1 cellular context compared by ENCODE assay signal in genomic region chr5:69369369-69370121, GRCh38.
TF ChIP-seq lines count a peak whose summit lies in the region.

Gene AK6, minus strand, starts transcription at chr5:69369520. Its CDS starts 30 bp downstream, at chr5:69369490.
Gene RAD17, plus strand, starts transcription at chr5:69369818. Its CDS starts 2,391 bp downstream, at chr5:69372209.
Gene TAF9, minus strand, starts transcription at chr5:69369520. Its CDS starts 3,783 bp downstream, at chr5:69365737.

TF ChIP-seq in HEK293, 187 proteins besides CTCF, POLR2A, EP300 and RAD21 (continued from another document and continues in another):
- TF ChIP-seq PATZ1 (tag by site-specific recombination; IDR thresholded peaks at IDR 0.05) (peak; percentile 95), ZBTB8A (tag by site-specific recombination; IDR thresholded peaks at IDR 0.05) (peak; percentile 96), GLIS1 (tag by site-specific recombination; IDR thresholded peaks at IDR 0.05) (peak; percentile 70), OSR2 (tag by site-specific recombination; IDR thresholded peaks at IDR 0.05) (peak; percentile 63), ZNF692 (tag by site-specific recombination; IDR thresholded peaks at IDR 0.05) (peak; percentile 88), ZNF544 (tag by site-specific recombination; IDR thresholded peaks at IDR 0.05) (no peak), IKZF3 (tag by site-specific recombination; IDR thresholded peaks at IDR 0.05) (no peak), KLF1 (tag by site-specific recombination; IDR thresholded peaks at IDR 0.05) (peak; percentile 92), ZNF2 (tag by site-specific recombination; IDR thresholded peaks at IDR 0.05) (peak; percentile 77), ZIC2 (tag by site-specific recombination; IDR thresholded peaks at IDR 0.05) (peak; percentile 89), ZNF335 (tag by site-specific recombination; conservative IDR thresholded peaks at IDR 0.05) (peak; percentile 100), ZNF660 (tag by site-specific recombination; IDR thresholded peaks at IDR 0.05) (peak; percentile 21; the same call in 1 of the 2 replicates), ZFHX2 (tag by site-specific recombination; conservative IDR thresholded peaks at IDR 0.05) (peak; percentile 64), ZXDB (tag by site-specific recombination; IDR thresholded peaks at IDR 0.05) (peak; percentile 94), RBAK (tag by site-specific recombination; IDR thresholded peaks at IDR 0.05) (no peak), ZBTB17 (tag by site-specific recombination; IDR thresholded peaks at IDR 0.05) (peak; percentile 85), ZNF76 (tag by site-specific recombination; IDR thresholded peaks at IDR 0.05; ENCODE audit: borderline replicate concordance, low read depth) (peak; percentile 86; the same call in 1 of the 2 replicates), ZNF610 (tag by site-specific recombination; IDR thresholded peaks at IDR 0.05; ENCODE audit: borderline replicate concordance) (peak; percentile 68; the same call in 1 of the 2 replicates), KLF17 (tag by site-specific recombination; IDR thresholded peaks at IDR 0.05) (peak; percentile 97), SCRT1 (tag by site-specific recombination; IDR thresholded peaks at IDR 0.05; ENCODE audit: borderline replicate concordance) (peak; percentile 41; the same call in 1 of the 2 replicates), SP7 (tag by site-specific recombination; IDR thresholded peaks at IDR 0.05) (peak; percentile 89), ZNF701 (tag by site-specific recombination; IDR thresholded peaks at IDR 0.05) (no peak), ZNF280D (tag by site-specific recombination; IDR thresholded peaks at IDR 0.05) (no peak), MYNN (tag by site-specific recombination; IDR thresholded peaks at IDR 0.05; ENCODE audit: borderline replicate concordance) (no peak), ZSCAN30 (tag by site-specific recombination; IDR thresholded peaks at IDR 0.05) (peak; percentile 52; the same call in 1 of the 2 replicates), ZNF24 (tag by site-specific recombination; IDR thresholded peaks at IDR 0.05) (peak; percentile 85), KLF16 (tag by site-specific recombination; IDR thresholded peaks at IDR 0.05) (peak; percentile 73; the same call in 1 of the 2 replicates), ZNF843 (tag by site-specific recombination; IDR thresholded peaks at IDR 0.05) (peak; percentile 74), ZNF146 (tag by site-specific recombination; IDR thresholded peaks at IDR 0.05) (no peak), ZNF658 (tag by site-specific recombination; IDR thresholded peaks at IDR 0.05) (no peak), ZBTB49 (tag by site-specific recombination; IDR thresholded peaks at IDR 0.05; ENCODE audit: low read depth) (no peak), ZNF768 (tag by site-specific recombination; IDR thresholded peaks at IDR 0.05) (no peak), ZNF223 (tag by site-specific recombination; IDR thresholded peaks at IDR 0.05) (no peak), ZNF138 (tag by site-specific recombination; IDR thresholded peaks at IDR 0.05; ENCODE audit: borderline replicate concordance) (no peak), ZNF140 (tag by site-specific recombination; IDR thresholded peaks at IDR 0.05) (no peak), ZBTB48 (tag by site-specific recombination; IDR thresholded peaks at IDR 0.05) (peak; percentile 73; the same call in 1 of the 2 replicates), TRIM28 (IDR thresholded peaks at IDR 0.05; ENCODE audit: borderline replicate concordance, low read length) (no peak), MEIS1 (CRISPR knock-in tag; IDR thresholded peaks at IDR 0.05; ENCODE audit: borderline replicate concordance) (no peak), KLF7 (tag by site-specific recombination; IDR thresholded peaks at IDR 0.05; ENCODE audit: borderline replicate concordance) (peak; percentile 99), ZNF555 (tag by site-specific recombination; conservative IDR thresholded peaks at IDR 0.05) (no peak), ZFP69B (tag by site-specific recombination; IDR thresholded peaks at IDR 0.05) (peak; percentile 84), BCL11A (tag by site-specific recombination; IDR thresholded peaks at IDR 0.05; ENCODE audit: low read depth) (0 out of 2 replicates have a peak, but pooled peaks have one; percentile 34), ZNF558 (tag by site-specific recombination; IDR thresholded peaks at IDR 0.05) (no peak), ZNF449 (tag by site-specific recombination; IDR thresholded peaks at IDR 0.05) (peak; percentile 74), FEZF1 (tag by site-specific recombination; IDR thresholded peaks at IDR 0.05) (peak; percentile 36), ZNF629 (tag by site-specific recombination; IDR thresholded peaks at IDR 0.05) (peak; percentile 71)
- TF ChIP-seq, protein P1, sequence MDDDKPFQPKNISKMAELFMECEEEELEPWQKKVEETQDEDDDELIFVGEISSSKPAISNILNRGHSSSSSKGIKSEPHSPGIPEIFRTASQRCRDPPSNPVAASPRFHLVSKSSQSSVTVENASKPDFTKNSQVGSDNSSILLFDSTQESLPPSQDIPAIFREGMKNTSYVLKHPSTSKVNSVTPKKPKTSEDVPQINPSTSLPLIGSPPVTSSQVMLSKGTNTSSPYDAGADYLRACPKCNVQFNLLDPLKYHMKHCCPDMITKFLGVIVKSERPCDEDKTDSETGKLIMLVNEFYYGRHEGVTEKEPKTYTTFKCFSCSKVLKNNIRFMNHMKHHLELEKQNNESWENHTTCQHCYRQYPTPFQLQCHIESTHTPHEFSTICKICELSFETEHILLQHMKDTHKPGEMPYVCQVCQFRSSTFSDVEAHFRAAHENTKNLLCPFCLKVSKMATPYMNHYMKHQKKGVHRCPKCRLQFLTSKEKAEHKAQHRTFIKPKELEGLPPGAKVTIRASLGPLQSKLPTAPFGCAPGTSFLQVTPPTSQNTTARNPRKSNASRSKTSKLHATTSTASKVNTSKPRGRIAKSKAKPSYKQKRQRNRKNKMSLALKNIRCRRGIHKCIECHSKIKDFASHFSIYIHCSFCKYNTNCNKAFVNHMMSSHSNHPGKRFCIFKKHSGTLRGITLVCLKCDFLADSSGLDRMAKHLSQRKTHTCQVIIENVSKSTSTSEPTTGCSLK (tag by site-specific recombination; IDR thresholded peaks at IDR 0.05) = no peak
- TF ChIP-seq, protein P2, sequence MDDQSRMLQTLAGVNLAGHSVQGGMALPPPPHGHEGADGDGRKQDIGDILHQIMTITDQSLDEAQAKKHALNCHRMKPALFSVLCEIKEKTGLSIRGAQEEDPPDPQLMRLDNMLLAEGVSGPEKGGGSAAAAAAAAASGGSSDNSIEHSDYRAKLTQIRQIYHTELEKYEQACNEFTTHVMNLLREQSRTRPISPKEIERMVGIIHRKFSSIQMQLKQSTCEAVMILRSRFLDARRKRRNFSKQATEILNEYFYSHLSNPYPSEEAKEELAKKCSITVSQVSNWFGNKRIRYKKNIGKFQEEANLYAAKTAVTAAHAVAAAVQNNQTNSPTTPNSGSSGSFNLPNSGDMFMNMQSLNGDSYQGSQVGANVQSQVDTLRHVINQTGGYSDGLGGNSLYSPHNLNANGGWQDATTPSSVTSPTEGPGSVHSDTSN (CRISPR knock-in tag; IDR thresholded peaks at IDR 0.05) = peak; percentile 67
- TF ChIP-seq, protein P3, sequence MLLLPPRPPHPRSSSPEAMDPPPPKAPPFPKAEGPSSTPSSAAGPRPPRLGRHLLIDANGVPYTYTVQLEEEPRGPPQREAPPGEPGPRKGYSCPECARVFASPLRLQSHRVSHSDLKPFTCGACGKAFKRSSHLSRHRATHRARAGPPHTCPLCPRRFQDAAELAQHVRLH (tag by site-specific recombination; IDR thresholded peaks at IDR 0.05) = peak; percentile 80; the same call in 1 of the 2 replicates
- TF ChIP-seq, protein P4, sequence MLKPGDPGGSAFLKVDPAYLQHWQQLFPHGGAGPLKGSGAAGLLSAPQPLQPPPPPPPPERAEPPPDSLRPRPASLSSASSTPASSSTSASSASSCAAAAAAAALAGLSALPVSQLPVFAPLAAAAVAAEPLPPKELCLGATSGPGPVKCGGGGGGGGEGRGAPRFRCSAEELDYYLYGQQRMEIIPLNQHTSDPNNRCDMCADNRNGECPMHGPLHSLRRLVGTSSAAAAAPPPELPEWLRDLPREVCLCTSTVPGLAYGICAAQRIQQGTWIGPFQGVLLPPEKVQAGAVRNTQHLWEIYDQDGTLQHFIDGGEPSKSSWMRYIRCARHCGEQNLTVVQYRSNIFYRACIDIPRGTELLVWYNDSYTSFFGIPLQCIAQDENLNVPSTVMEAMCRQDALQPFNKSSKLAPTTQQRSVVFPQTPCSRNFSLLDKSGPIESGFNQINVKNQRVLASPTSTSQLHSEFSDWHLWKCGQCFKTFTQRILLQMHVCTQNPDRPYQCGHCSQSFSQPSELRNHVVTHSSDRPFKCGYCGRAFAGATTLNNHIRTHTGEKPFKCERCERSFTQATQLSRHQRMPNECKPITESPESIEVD (tag by site-specific recombination; IDR thresholded peaks at IDR 0.05) = no peak
